Comparison of ENCODE assay signal across 19 cellular contexts in the genomic region with DNA sequence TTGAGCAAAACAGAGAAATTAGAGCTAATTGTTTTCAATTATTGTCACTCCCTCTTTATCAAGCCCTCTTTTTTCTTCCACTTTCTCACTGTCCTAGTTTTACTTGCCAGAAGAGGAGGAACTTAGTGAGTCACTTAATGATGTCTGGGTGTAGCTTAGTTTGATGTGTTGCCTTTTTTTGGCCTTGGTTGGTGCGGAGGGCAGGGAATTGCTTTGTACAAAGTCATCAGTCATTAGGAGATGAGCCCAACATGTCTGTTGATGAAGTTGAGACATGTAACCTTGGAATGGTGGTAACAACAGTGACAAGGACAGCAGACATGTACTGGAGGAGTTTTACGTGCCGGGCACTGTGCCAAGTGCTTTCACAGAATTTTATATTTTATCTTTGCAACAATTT.
DNase-seq lines count a peak whose midpoint lies in the region; TF ChIP-seq lines count a peak whose summit lies in the region.
"Had no signal": no experiment of that assay in that cellular context is flagged by ENCODE, and none has a peak within 500 bp of the region (broad histone marks: within the 10 kb centered on the region; RNA-seq: fewer than 3 reads in every experiment).

No MANE protein-coding gene starts in this region.

- no peak overlapping the region for H3K4me3 ChIP-seq in GM23248
- no peak overlapping the region for H3K4me3 ChIP-seq in fibroblast of lung (replicated peaks in 1 of 4; ENCODE audit: control extremely low read depth in 1 of 4, insufficient read depth in 1 of 4, low read depth in 3 of 4, low read length in 4 of 4)
- no peak overlapping the region for H3K4me3 ChIP-seq in smooth muscle cell
- no peak overlapping the region for H3K4me3 ChIP-seq in WERI-Rb-1 (ENCODE audit: low read depth, low read length)
- no peak overlapping the region for H3K4me3 ChIP-seq in Karpas-422 (ENCODE audit: low read length)
- H3K4me3 ChIP-seq: HAP-1, PC-9, SJCRH30 had no signal

- WGBS in GM23248 (ENCODE audit: low coverage in 1 of 2, low lambda C conversion rate in 2 of 2, missing lambda C conversion rate in 2 of 2), 2 experiments: 5 to 8% methylated on average over 3 of the region's 3 CpGs
- WGBS in smooth muscle cell (ENCODE audit: low lambda C conversion rate): 74% methylated on average over 3 of the region's 3 CpGs

- no peaks in the 10 kb centered on the region for H3K79me2 ChIP-seq in GM23248 (ENCODE audit: insufficient read depth)
- H3K79me2 ChIP-seq in fibroblast of lung (ENCODE audit: control insufficient read depth, insufficient read depth, low read length): no peaks in the 10 kb centered on the region
- no peaks in the 10 kb centered on the region for H3K79me2 ChIP-seq in smooth muscle cell (ENCODE audit: low read depth)
- H3K79me2 ChIP-seq in Karpas-422 (ENCODE audit: low read length): no peaks in the 10 kb centered on the region

- H2AFZ ChIP-seq in GM23248: no peak overlapping the region
- no peak overlapping the region for H2AFZ ChIP-seq in fibroblast of lung (ENCODE audit: low read length)
- H2AFZ ChIP-seq in smooth muscle cell (ENCODE audit: low read depth): no peak overlapping the region
- no peak overlapping the region for H2AFZ ChIP-seq in Karpas-422 (ENCODE audit: low read length)
- H2AFZ ChIP-seq: PC-9 had no signal

- H3K36me3 ChIP-seq in GM23248 (ENCODE audit: low read depth): no peaks in the 10 kb centered on the region
- no peaks in the 10 kb centered on the region for H3K36me3 ChIP-seq in fibroblast of lung (ENCODE audit: control insufficient read depth, insufficient read depth, low read length)
- H3K36me3 ChIP-seq in smooth muscle cell (ENCODE audit: low read depth): no peaks in the 10 kb centered on the region
- no peaks in the 10 kb centered on the region for H3K36me3 ChIP-seq in WERI-Rb-1
- no peaks in the 10 kb centered on the region for H3K36me3 ChIP-seq in Karpas-422 (ENCODE audit: insufficient read depth, low read length)
- H3K36me3 ChIP-seq: HAP-1, SJCRH30 had no signal

- no peak overlapping the region for H3K9ac ChIP-seq in GM23248
- H3K9ac ChIP-seq in fibroblast of lung (ENCODE audit: insufficient read depth, low read length): no peak overlapping the region
- no peak overlapping the region for H3K9ac ChIP-seq in smooth muscle cell (ENCODE audit: low read depth)
- no peak overlapping the region for H3K9ac ChIP-seq in Karpas-422 (ENCODE audit: low read length)

- H3K27ac ChIP-seq in GM23248: no peak overlapping the region
- no peak overlapping the region for H3K27ac ChIP-seq in fibroblast of lung (ENCODE audit: insufficient read depth, low read length)
- H3K27ac ChIP-seq in smooth muscle cell (ENCODE audit: low read depth): peak overlapping the region; percentile 4
- H3K27ac ChIP-seq in WERI-Rb-1: no peak overlapping the region
- H3K27ac ChIP-seq in Karpas-422 (ENCODE audit: low read length): no peak overlapping the region
- H3K27ac ChIP-seq: PC-9, SJCRH30 had no signal

- no peaks in the 10 kb centered on the region for H3K9me2 ChIP-seq in GM23248 (ENCODE audit: insufficient read depth)
- H3K9me2 ChIP-seq in Karpas-422 (replicated peaks; ENCODE audit: insufficient read depth, low read length): no peaks in the 10 kb centered on the region

- H3F3A ChIP-seq in GM23248 (ENCODE audit: insufficient read depth) (no peaks in the 10 kb centered on the region), smooth muscle cell (ENCODE audit: low read depth) (no peaks in the 10 kb centered on the region)

- H3K4me2 ChIP-seq in GM23248 (ENCODE audit: unreplicated experiment) (no peak overlapping the region), fibroblast of lung (ENCODE audit: extremely low read depth, insufficient read depth, low read length) (no peak overlapping the region), smooth muscle cell (no peak overlapping the region), Karpas-422 (ENCODE audit: low read depth, low read length, poor library complexity, severe bottlenecking) (no peak overlapping the region)
- H3K4me2 ChIP-seq: PC-9 had no signal

- DNase-seq in GM23248 (peak; percentile 3), RPMI7951 (ENCODE audit: low read depth) (peak; percentile 3), fibroblast of lung (ENCODE audit: low read depth in 2 of 2) (peak; percentile 49 to 62), smooth muscle cell (lab: John Stamatoyannopoulos, UW; ENCODE audit: unreplicated experiment) (no peak), inferior parietal cortex (ENCODE audit: extremely low spot score) (no peak), WERI-Rb-1 (no peak), NCI-H345 treated with DMSO at 0.1 percent for 48 hours (lab: John Stamatoyannopoulos, UW; ENCODE audit: unreplicated experiment) (no peak), Karpas-422 (no peak)
- DNase-seq: ACHN, AML-193, DMS79 treated with DMSO at 0.1 percent for 48 hours, Kasumi-1, NCI-H1105 treated with DMSO at 0.1 percent for 48 hours, NCI-H1694 treated with DMSO at 0.1 percent for 48 hours, NCI-H2107, NCI-H524 treated with DMSO at 0.1 percent for 48 hours, PC-9, SJCRH30 had no signal

- in situ Hi-C loops in GM23248 (cut with MboI): no loop called here

- H4K20me1 ChIP-seq in GM23248 (ENCODE audit: insufficient read depth) (no peaks in the 10 kb centered on the region), fibroblast of lung (ENCODE audit: control insufficient read depth, extremely low read depth, insufficient read depth, low read length) (no peaks in the 10 kb centered on the region), smooth muscle cell (ENCODE audit: low read depth) (no peaks in the 10 kb centered on the region), Karpas-422 (ENCODE audit: insufficient read depth, low read depth, low read length) (no peaks in the 10 kb centered on the region)

- H3K4me1 ChIP-seq in GM23248 (ENCODE audit: insufficient read depth): no peaks in the 10 kb centered on the region
- H3K4me1 ChIP-seq in fibroblast of lung (ENCODE audit: control insufficient read depth, extremely low read depth, insufficient read depth, low read length): no peaks in the 10 kb centered on the region
- H3K4me1 ChIP-seq in smooth muscle cell (ENCODE audit: low read depth): no peaks in the 10 kb centered on the region
- H3K4me1 ChIP-seq in Karpas-422 (ENCODE audit: low read length): no peaks in the 10 kb centered on the region
- H3K4me1 ChIP-seq: HAP-1, SJCRH30 had no signal

- no peaks in the 10 kb centered on the region for H3K27me3 ChIP-seq in GM23248 (replicated peaks; ENCODE audit: insufficient read depth)
- no peaks in the 10 kb centered on the region for H3K27me3 ChIP-seq in fibroblast of lung (ENCODE audit: control insufficient read depth, insufficient read depth, low read length)
- peaks cover 6% of the 10 kb centered on the region for H3K27me3 ChIP-seq in smooth muscle cell (ENCODE audit: low read depth)
- H3K27me3 ChIP-seq in WERI-Rb-1 (ENCODE audit: insufficient read depth, low read depth, severe bottlenecking): no peaks in the 10 kb centered on the region
- H3K27me3 ChIP-seq in Karpas-422 (ENCODE audit: low read length): no peaks in the 10 kb centered on the region
- H3K27me3 ChIP-seq: SJCRH30 had no signal

- no peaks in the 10 kb centered on the region for H3K9me3 ChIP-seq in GM23248 (ENCODE audit: low read depth)
- no peaks in the 10 kb centered on the region for H3K9me3 ChIP-seq in fibroblast of lung (ENCODE audit: control insufficient read depth, insufficient read depth, low read depth, low read length)
- no peaks in the 10 kb centered on the region for H3K9me3 ChIP-seq in smooth muscle cell (replicated peaks; ENCODE audit: low read depth)
- H3K9me3 ChIP-seq in WERI-Rb-1 (ENCODE audit: severe bottlenecking): no peaks in the 10 kb centered on the region
- no peaks in the 10 kb centered on the region for H3K9me3 ChIP-seq in Karpas-422 (ENCODE audit: low read length)
- H3K9me3 ChIP-seq: HAP-1, SJCRH30 had no signal

- TF ChIP-seq CTCF in fibroblast of lung (conservative IDR thresholded peaks at IDR 0.05 in 1 of 2, IDR thresholded peaks at IDR 0.05 in 1 of 2; ENCODE audit: low read depth in 1 of 2, low read length in 2 of 2) (no peak), smooth muscle cell (IDR thresholded peaks at IDR 0.05; ENCODE audit: borderline replicate concordance, insufficient read depth, poor library complexity, severe bottlenecking) (no peak), WERI-Rb-1 (IDR thresholded peaks at IDR 0.05; ENCODE audit: low read depth, low read length) (no peak)

Comparison
In these comparisons a context has a peak if more than half of its experiments do, and no peak if none do; other contexts are left out.
1. DNase-seq: peak in GM23248 (single experiment), RPMI7951 (single experiment) and fibroblast of lung (2 of 2); none in smooth muscle cell (single experiment), inferior parietal cortex (single experiment), WERI-Rb-1 (single experiment), NCI-H345 treated with DMSO at 0.1 percent for 48 hours (single experiment) and Karpas-422 (single experiment).